8 cellular contexts compared by ENCODE assay signal in genomic region chr12:111428728-111429175, GRCh38. TPM values are rescaled to one million over a fixed set of nuclear protein-coding genes. Genes with fewer than 3 reads are reported as not detected.
DNase-seq lines count a peak whose midpoint lies in the region; ATAC-seq and TF ChIP-seq lines count a peak whose summit lies in the region.

No MANE protein-coding gene starts in this region.

- no peak for DNase-seq in T-helper 1 cell
- peak; percentile 41 for DNase-seq in activated CD4-positive, alpha-beta memory T cell treated with anti-CD3 and anti-CD28 coated beads, Interleukin-2, amount 10 ng/mL, durations not matched to agents 7 days and 5 days
- peak; percentile 80 to 89 (median 85) for DNase-seq in heart left ventricle
- DNase-seq in stomach: no peak
- no peak for DNase-seq in DMS79 (lab: John Stamatoyannopoulos, UW)
- DNase-seq in activated CD4-positive, CD25-positive, alpha-beta regulatory T cell (lab: John Stamatoyannopoulos, UW): no peak

- peaks cover 68% of the 10 kb centered on the region for H3K4me1 Mint-ChIP-seq in T-helper 1 cell treated with Interleukin-12 subunit alpha and Interleukin-12 subunit beta and Interleukin-4 antibody, amounts not matched to agents 30 μg/mL and 1 μg/mL, for 36 hours (ENCODE audit: low read depth)
- peaks cover 92% of the 10 kb centered on the region for H3K4me1 Mint-ChIP-seq in activated CD4-positive, alpha-beta memory T cell treated with anti-CD3 and anti-CD28 coated beads, Interleukin-2, amount 10 ng/mL, durations not matched to agents 7 days and 5 days

- ATAC-seq in heart left ventricle: peak in 3 of 4 donors; percentile 18 to 66 (median 60)
- no peak for ATAC-seq in GM21381 (IDR thresholded peaks at IDR 0.05; ENCODE audit: unreplicated experiment)

- no peak for TF ChIP-seq POLR2A in heart left ventricle (IDR thresholded peaks at IDR 0.05)
- TF ChIP-seq POLR2A in stomach (IDR thresholded peaks at IDR 0.05): no peak

- CTCF ChIA-PET in activated CD4-positive, alpha-beta memory T cell treated with anti-CD3 and anti-CD28 coated beads, Interleukin-2, amount 10 ng/mL, durations not matched to agents 7 days and 5 days (lab: Charles Lee): interaction anchor here (1.4 to 4.2 kb wide), 6 partner anchors 16 to 32 kb away, joined by 7 to 33 read pairs (median 14); no protein-coding TSS in a partner anchor

- intact Hi-C loops in heart left ventricle (cut with DNase I) (loop anchor here in 1 of 10 donors (1.0 kb wide), 1 partner anchor 18 kb away; no protein-coding TSS in a partner anchor), stomach (cut with DNase I; ENCODE audit: low total_unique reads) (no loop called here)

- H3K9me3 Mint-ChIP-seq in T-helper 1 cell treated with Interleukin-12 subunit alpha and Interleukin-12 subunit beta and Interleukin-4 antibody, amounts not matched to agents 30 μg/mL and 1 μg/mL, for 36 hours: no peaks in the 10 kb centered on the region
- H3K9me3 Mint-ChIP-seq in activated CD4-positive, alpha-beta memory T cell treated with anti-CD3 and anti-CD28 coated beads, Interleukin-2, amount 10 ng/mL, durations not matched to agents 7 days and 5 days: no peaks in the 10 kb centered on the region

- H3K4me3 Mint-ChIP-seq in T-helper 1 cell treated with Interleukin-12 subunit alpha and Interleukin-12 subunit beta and Interleukin-4 antibody, amounts not matched to agents 30 μg/mL and 1 μg/mL, for 36 hours: peak overlapping the region; percentile 64
- peak overlapping the region; percentile 46 for H3K4me3 Mint-ChIP-seq in activated CD4-positive, alpha-beta memory T cell treated with anti-CD3 and anti-CD28 coated beads, Interleukin-2, amount 10 ng/mL, durations not matched to agents 7 days and 5 days

- H3K27me3 ChIP-seq in heart left ventricle (no peaks in the 10 kb centered on the region), stomach (no peaks in the 10 kb centered on the region)

- TF ChIP-seq CTCF in heart left ventricle (IDR thresholded peaks at IDR 0.05) (no peak), stomach (IDR thresholded peaks at IDR 0.05) (no peak)

- peaks cover 0 to 37% (median 0%) of the 10 kb centered on the region in 9 donors for H3K36me3 ChIP-seq in heart left ventricle
- no peaks in the 10 kb centered on the region for H3K36me3 ChIP-seq in stomach

- no peaks in the 10 kb centered on the region for H3K9me3 ChIP-seq in heart left ventricle
- no peaks in the 10 kb centered on the region for H3K9me3 ChIP-seq in stomach

- peak overlapping the region; percentile 87 for H3K27ac Mint-ChIP-seq in T-helper 1 cell treated with Interleukin-12 subunit alpha and Interleukin-12 subunit beta and Interleukin-4 antibody, amounts not matched to agents 30 μg/mL and 1 μg/mL, for 36 hours
- peak overlapping the region; percentile 89 for H3K27ac Mint-ChIP-seq in activated CD4-positive, alpha-beta memory T cell treated with anti-CD3 and anti-CD28 coated beads, Interleukin-2, amount 10 ng/mL, durations not matched to agents 7 days and 5 days

- 35 to 63% (median 59%) methylated on average over 16 to 21 of the region's 21 CpGs for WGBS in heart left ventricle, 4 donors
- WGBS in stomach, 5 donors: 39 to 71% (median 58%) methylated on average over 14 to 19 of the region's 21 CpGs

- H3K4me3 ChIP-seq in heart left ventricle (peak overlapping the region in 4 of 12 donors; percentile 13 to 41 (median 18)), stomach (peak overlapping the region in 2 of 4 donors; percentile 2 to 25)

- H3K27ac ChIP-seq in heart left ventricle: peak overlapping the region; percentile 26 to 95 (median 89)
- H3K27ac ChIP-seq in stomach: peak overlapping the region; percentile 44 to 83 (median 78)

- H3K36me3 Mint-ChIP-seq in T-helper 1 cell treated with Interleukin-12 subunit alpha and Interleukin-12 subunit beta and Interleukin-4 antibody, amounts not matched to agents 30 μg/mL and 1 μg/mL, for 36 hours (ENCODE audit: low read depth): peaks cover 17% of the 10 kb centered on the region
- H3K36me3 Mint-ChIP-seq in activated CD4-positive, alpha-beta memory T cell treated with anti-CD3 and anti-CD28 coated beads, Interleukin-2, amount 10 ng/mL, durations not matched to agents 7 days and 5 days (ENCODE audit: low read depth): peaks cover 25% of the 10 kb centered on the region

- POLR2A ChIA-PET in activated CD4-positive, alpha-beta memory T cell treated with anti-CD3 and anti-CD28 coated beads, Interleukin-2, amount 10 ng/mL, durations not matched to agents 7 days and 5 days (lab: Charles Lee): interaction anchor here (1.7 to 13.5 kb wide), 5 partner anchors 10 to 29 kb away, joined by 5 to 252 read pairs (median 39); partner anchors contain the start of gene SH2B3

- H3K4me1 ChIP-seq in heart left ventricle (peaks cover 14 to 100% (median 98%) of the 10 kb centered on the region in 12 donors), stomach (peaks cover 30 to 98% (median 72%) of the 10 kb centered on the region in 4 donors)

- no peaks in the 10 kb centered on the region for H3K27me3 Mint-ChIP-seq in T-helper 1 cell treated with Interleukin-12 subunit alpha and Interleukin-12 subunit beta and Interleukin-4 antibody, amounts not matched to agents 30 μg/mL and 1 μg/mL, for 36 hours (ENCODE audit: low read depth)
- H3K27me3 Mint-ChIP-seq in activated CD4-positive, alpha-beta memory T cell treated with anti-CD3 and anti-CD28 coated beads, Interleukin-2, amount 10 ng/mL, durations not matched to agents 7 days and 5 days: no peaks in the 10 kb centered on the region

- no peak for TF ChIP-seq EP300 in stomach (IDR thresholded peaks at IDR 0.05)

RNA-seq across cellular contexts. Expression of gene SH2B3, which starts 23.0 kb away (rescaled TPM):
- 10 to 100 TPM; 18.8 to 20.2 TPM for total RNA-seq in activated CD4-positive, alpha-beta memory T cell treated with anti-CD3 and anti-CD28 coated beads, Interleukin-2, amount 10 ng/mL, durations not matched to agents 7 days and 5 days
- 10 to 100 TPM; 35.8 to 76.7 (median 40.3) TPM for total RNA-seq in heart left ventricle
- 10 to 100 TPM; 11.3 to 16.8 TPM for polyA plus RNA-seq in heart left ventricle
- total RNA-seq in stomach: 10 to 100 TPM in 2 of 5 donors, 1 to 10 TPM in 3; 5.3 to 21.7 (median 9.8) TPM
- polyA plus RNA-seq in stomach: 1 to 10 TPM; 2.5 to 8.1 (median 7.3) TPM

RNA-seq across cellular contexts. Expression of gene PHETA1, which starts 59.9 kb away (rescaled TPM):
- total RNA-seq in activated CD4-positive, alpha-beta memory T cell treated with anti-CD3 and anti-CD28 coated beads, Interleukin-2, amount 10 ng/mL, durations not matched to agents 7 days and 5 days: under 1 TPM; 0.93 to 0.98 TPM
- total RNA-seq in heart left ventricle (10 to 100 TPM; 12.8 to 48.7 (median 23.7) TPM), stomach (10 to 100 TPM in 4 of 5 donors, 1 to 10 TPM in 1; 7.0 to 59.3 (median 18.7) TPM)
- polyA plus RNA-seq in heart left ventricle (10 to 100 TPM; 29.5 to 35.1 TPM), stomach (10 to 100 TPM; 13.3 to 42.0 (median 16.8) TPM)

Comparison
In these comparisons a context has a peak if more than half of its experiments do, and no peak if none do; other contexts are left out.
1. DNase-seq: peak in activated CD4-positive, alpha-beta memory T cell treated with anti-CD3 and anti-CD28 coated beads, Interleukin-2, amount 10 ng/mL, durations not matched to agents 7 days and 5 days (single experiment) and heart left ventricle (5 of 5); none in T-helper 1 cell (0 of 5), stomach (single experiment), DMS79 (single experiment) and activated CD4-positive, CD25-positive, alpha-beta regulatory T cell (0 of 4).
2. RNA of gene PHETA1, which starts 59.9 kb away (total RNA-seq): 12.8 to 48.7 TPM in heart left ventricle and 7.0 to 59.3 TPM in stomach; 0.93 to 0.98 TPM in activated CD4-positive, alpha-beta memory T cell treated with anti-CD3 and anti-CD28 coated beads, Interleukin-2, amount 10 ng/mL, durations not matched to agents 7 days and 5 days; every median in the first group is over 4 times any median in the second.